24 cellular contexts compared by ENCODE assay signal in genomic region chr12:14057895-14058294, GRCh38.
"Had no signal": no experiment of that assay in that cellular context is flagged by ENCODE, and none has a peak within 500 bp of the region (broad histone marks: within the 10 kb centered on the region; RNA-seq: fewer than 3 reads in every experiment).

No MANE protein-coding gene starts in this region.

- DNase-seq: activated CD4-positive, alpha-beta memory T cell treated with anti-CD3 and anti-CD28 coated beads for 36 hours; activated CD4-positive, alpha-beta T cell treated with anti-CD3 and anti-CD28 coated beads, Interleukin-2, amount 10 ng/mL, durations not matched to agents 24 days and 14 days; activated CD4-positive, CD25-positive, alpha-beta regulatory T cell treated with anti-CD3 and anti-CD28 coated beads, Interleukin-2, amount 50 U/mL, for 72 hours; activated CD8-positive, alpha-beta memory T cell treated with anti-CD3 and anti-CD28 coated beads, Interleukin-2, amount 50 U/mL, for 4 hours; activated gamma-delta T cell; activated naive CD4-positive, alpha-beta T cell treated with anti-CD3 and anti-CD28 coated beads, Interleukin-2, amount 10 ng/mL, durations not matched to agents 7 days and 5 days; activated naive CD8-positive, alpha-beta T cell treated with anti-CD3 and anti-CD28 coated beads, Interleukin-2, amount 10 ng/mL, durations not matched to agents 7 days and 5 days; activated T-cell treated with anti-CD3 and anti-CD28 coated beads, Interleukin-2, amount 50 U/mL, for 1 hour; cortex of kidney; foreskin keratinocyte; heart right ventricle; naive thymus-derived CD8-positive, alpha-beta T cell; pancreas; spleen; stimulated activated naive CD4-positive, alpha-beta T cell; T-helper 9 cell had no signal

- H3K9me3 ChIP-seq: ascending aorta, heart right ventricle, pancreas, right atrium auricular region, spleen, tibial nerve had no signal

- H3K9me3 Mint-ChIP-seq: activated CD4-positive, alpha-beta memory T cell treated with anti-CD3 and anti-CD28 coated beads for 36 hours; activated CD4-positive, alpha-beta T cell treated with anti-CD3 and anti-CD28 coated beads, Interleukin-2, amount 10 ng/mL, durations not matched to agents 24 days and 14 days; activated naive CD4-positive, alpha-beta T cell treated with anti-CD3 and anti-CD28 coated beads, Interleukin-2, amount 10 ng/mL, durations not matched to agents 7 days and 5 days; activated naive CD8-positive, alpha-beta T cell treated with anti-CD3 and anti-CD28 coated beads, Interleukin-2, amount 10 ng/mL, durations not matched to agents 7 days and 5 days; brain; naive thymus-derived CD8-positive, alpha-beta T cell; neural crest cell; T-helper 1 cell treated with Interleukin-12 subunit alpha and Interleukin-12 subunit beta and Interleukin-4 antibody, amounts not matched to agents 30 μg/mL and 1 μg/mL, for 36 hours had no signal

- H3K36me3 Mint-ChIP-seq: activated CD4-positive, alpha-beta memory T cell treated with anti-CD3 and anti-CD28 coated beads for 36 hours; activated naive CD4-positive, alpha-beta T cell treated with anti-CD3 and anti-CD28 coated beads, Interleukin-2, amount 10 ng/mL, durations not matched to agents 7 days and 5 days; activated naive CD8-positive, alpha-beta T cell treated with anti-CD3 and anti-CD28 coated beads, Interleukin-2, amount 10 ng/mL, durations not matched to agents 7 days and 5 days; brain; naive thymus-derived CD8-positive, alpha-beta T cell had no signal

- H3K27ac ChIP-seq: ascending aorta, foreskin keratinocyte, heart right ventricle, pancreas, right atrium auricular region, spleen, tibial nerve, VCaP had no signal

- H3K4me1 Mint-ChIP-seq: activated CD4-positive, alpha-beta T cell treated with anti-CD3 and anti-CD28 coated beads, Interleukin-2, amount 10 ng/mL, durations not matched to agents 24 days and 14 days; activated naive CD4-positive, alpha-beta T cell treated with anti-CD3 and anti-CD28 coated beads, Interleukin-2, amount 10 ng/mL, durations not matched to agents 7 days and 5 days; activated naive CD8-positive, alpha-beta T cell treated with anti-CD3 and anti-CD28 coated beads, Interleukin-2, amount 10 ng/mL, durations not matched to agents 7 days and 5 days; naive thymus-derived CD8-positive, alpha-beta T cell had no signal

- H3K27me3 ChIP-seq: ascending aorta, foreskin keratinocyte, heart right ventricle, right atrium auricular region, spleen, tibial nerve had no signal

- ATAC-seq: esophagus mucosa; foreskin keratinocyte; naive thymus-derived CD8-positive, alpha-beta T cell; pancreas had no signal

- H3K4me3 ChIP-seq: ascending aorta, heart right ventricle, pancreas, right atrium auricular region, spleen, tibial nerve had no signal

- H3K36me3 ChIP-seq: ascending aorta, heart right ventricle, pancreas, right atrium auricular region, spleen, tibial nerve had no signal

- H3K27me3 Mint-ChIP-seq: activated CD4-positive, alpha-beta T cell treated with anti-CD3 and anti-CD28 coated beads, Interleukin-2, amount 10 ng/mL, durations not matched to agents 24 days and 14 days; activated naive CD4-positive, alpha-beta T cell treated with anti-CD3 and anti-CD28 coated beads, Interleukin-2, amount 10 ng/mL, durations not matched to agents 7 days and 5 days; brain had no signal

- H3K4me1 ChIP-seq: ascending aorta, foreskin keratinocyte, heart right ventricle, pancreas, right atrium auricular region, spleen, tibial nerve had no signal

- H3K4me3 Mint-ChIP-seq: activated CD4-positive, alpha-beta memory T cell treated with anti-CD3 and anti-CD28 coated beads for 36 hours; activated CD4-positive, alpha-beta T cell treated with anti-CD3 and anti-CD28 coated beads, Interleukin-2, amount 10 ng/mL, durations not matched to agents 24 days and 14 days; activated naive CD4-positive, alpha-beta T cell treated with anti-CD3 and anti-CD28 coated beads, Interleukin-2, amount 10 ng/mL, durations not matched to agents 7 days and 5 days; activated naive CD8-positive, alpha-beta T cell treated with anti-CD3 and anti-CD28 coated beads, Interleukin-2, amount 10 ng/mL, durations not matched to agents 7 days and 5 days; brain; naive thymus-derived CD8-positive, alpha-beta T cell; neural crest cell; T-helper 1 cell treated with Interleukin-12 subunit alpha and Interleukin-12 subunit beta and Interleukin-4 antibody, amounts not matched to agents 30 μg/mL and 1 μg/mL, for 36 hours had no signal

- H3K27ac Mint-ChIP-seq: activated CD4-positive, alpha-beta memory T cell treated with anti-CD3 and anti-CD28 coated beads for 36 hours; activated CD4-positive, alpha-beta T cell treated with anti-CD3 and anti-CD28 coated beads, Interleukin-2, amount 10 ng/mL, durations not matched to agents 24 days and 14 days; activated naive CD4-positive, alpha-beta T cell treated with anti-CD3 and anti-CD28 coated beads, Interleukin-2, amount 10 ng/mL, durations not matched to agents 7 days and 5 days; activated naive CD8-positive, alpha-beta T cell treated with anti-CD3 and anti-CD28 coated beads, Interleukin-2, amount 10 ng/mL, durations not matched to agents 7 days and 5 days; naive thymus-derived CD8-positive, alpha-beta T cell; T-helper 1 cell treated with Interleukin-12 subunit alpha and Interleukin-12 subunit beta and Interleukin-4 antibody, amounts not matched to agents 30 μg/mL and 1 μg/mL, for 36 hours had no signal
